ENCODE assay signal across 28 cellular contexts in genomic region chr2:154238252-154238651, GRCh38.
"Had no signal": no experiment of that assay in that cellular context is flagged by ENCODE, and none has a peak within 500 bp of the region (broad histone marks: within the 10 kb centered on the region; RNA-seq: fewer than 3 reads in every experiment).

No MANE protein-coding gene starts in this region.

- H3K9me3 ChIP-seq: stomach, suprapubic skin, testis, thoracic aorta, thyroid gland, tibial artery, tibial nerve, transverse colon, upper lobe of left lung, upper lobe of right lung, uterus, vagina had no signal

- DNase-seq: stimulated activated CD4-positive, alpha-beta T cell treated with anti-CD3 and anti-CD28 coated beads, Interleukin-2, amount 100 ng/mL, for 48 hours; stimulated activated CD4-positive, alpha-beta T cell treated with anti-CD3 and anti-CD28 coated beads, Interleukin-4, amount 100 ng/mL, for 1 hour; stimulated activated CD4-positive, alpha-beta T cell treated with anti-CD3 and anti-CD28 coated beads, Interleukin-4, amount 100 ng/mL, for 24 hours; stimulated activated CD4-positive, alpha-beta T cell treated with anti-CD3 and anti-CD28 coated beads, Interleukin-4, amount 100 ng/mL, for 4 hours; stimulated activated CD8-positive, alpha-beta memory T cell treated with anti-CD3 and anti-CD28 coated beads, Interleukin-4, amount 100 ng/mL, for 48 hours; stimulated activated naive B cell treated with anti-CD40 and anti-IgM and Interleukin-4, amounts not matched to agents 10 μg/mL and 1 μg/mL and 100 μg/mL, for 72 hours; stimulated activated naive CD4-positive, alpha-beta T cell; stimulated activated naive CD4-positive, alpha-beta T cell treated with Interleukin-2 at 50 U/mL for 16 hours; stimulated activated naive CD8-positive, alpha-beta T cell treated with anti-CD3 and anti-CD28 coated beads, Interleukin-15, amount 100 ng/mL, for 72 hours; stimulated activated naive CD8-positive, alpha-beta T cell treated with anti-CD3 and anti-CD28 coated beads, Interleukin-15, Interleukin-2, amounts not matched to agents 100 U/mL and 50 U/mL, for 24 hours; stomach; substantia nigra; testis; thyroid gland; tibial artery; transverse colon; trophoblast cell; upper lobe of left lung; upper lobe of right lung; uterus had no signal

- H3K27ac Mint-ChIP-seq: stimulated activated effector memory CD8-positive, alpha-beta T cell treated with anti-CD3 and anti-CD28 coated beads, Interleukin-12 subunit alpha, Interleukin-12 subunit beta, amount 100 ng/mL, for 72 hours; stimulated activated memory B cell treated with anti-CD40 and anti-IgM and Interleukin-4, amounts not matched to agents 10 μg/mL and 1 μg/mL and 100 μg/mL, for 72 hours; stimulated activated naive B cell treated with anti-CD40 and anti-IgM and Interleukin-4, amounts not matched to agents 10 μg/mL and 1 μg/mL and 100 μg/mL, for 72 hours; stimulated activated naive CD8-positive, alpha-beta T cell treated with anti-CD3 and anti-CD28 coated beads, Interleukin-15, amount 100 ng/mL, for 72 hours; stimulated activated naive CD8-positive, alpha-beta T cell treated with anti-CD3 and anti-CD28 coated beads, Interleukin-15, Interleukin-2, amounts not matched to agents 100 ng/mL and 50 ng/mL, for 24 hours; type B pancreatic cell had no signal

- H3K27me3 Mint-ChIP-seq: stimulated activated memory B cell treated with anti-CD40 and anti-IgM and Interleukin-4, amounts not matched to agents 10 μg/mL and 1 μg/mL and 100 μg/mL, for 72 hours; stimulated activated naive B cell treated with anti-CD40 and anti-IgM and Interleukin-4, amounts not matched to agents 10 μg/mL and 1 μg/mL and 100 μg/mL, for 72 hours; stimulated activated naive CD8-positive, alpha-beta T cell treated with anti-CD3 and anti-CD28 coated beads, Interleukin-15, amount 100 ng/mL, for 72 hours; stimulated activated naive CD8-positive, alpha-beta T cell treated with anti-CD3 and anti-CD28 coated beads, Interleukin-15, Interleukin-2, amounts not matched to agents 100 ng/mL and 50 ng/mL, for 24 hours; type B pancreatic cell had no signal

- H3K36me3 Mint-ChIP-seq: stimulated activated effector memory CD8-positive, alpha-beta T cell treated with anti-CD3 and anti-CD28 coated beads, Interleukin-12 subunit alpha, Interleukin-12 subunit beta, amount 100 ng/mL, for 72 hours; stimulated activated memory B cell treated with anti-CD40 and anti-IgM and Interleukin-4, amounts not matched to agents 10 μg/mL and 1 μg/mL and 100 μg/mL, for 72 hours; stimulated activated naive B cell treated with anti-CD40 and anti-IgM and Interleukin-4, amounts not matched to agents 10 μg/mL and 1 μg/mL and 100 μg/mL, for 72 hours; type B pancreatic cell had no signal

- H3K27ac ChIP-seq: stomach, suprapubic skin, testis, thoracic aorta, thyroid gland, tibial artery, tibial nerve, transverse colon, upper lobe of left lung, upper lobe of right lung, uterus, vagina had no signal

- ATAC-seq: stimulated activated effector memory CD8-positive, alpha-beta T cell treated with anti-CD3 and anti-CD28 coated beads, Interleukin-12 subunit alpha, Interleukin-12 subunit beta, amount 100 ng/mL, for 72 hours; stimulated activated memory B cell treated with anti-CD40 and anti-IgM and Interleukin-4, amounts not matched to agents 10 μg/mL and 1 μg/mL and 100 μg/mL, for 72 hours; stimulated activated naive B cell treated with anti-CD40 and anti-IgM and Interleukin-4, amounts not matched to agents 10 μg/mL and 1 μg/mL and 100 μg/mL, for 72 hours; stimulated activated naive CD8-positive, alpha-beta T cell treated with anti-CD3 and anti-CD28 coated beads, Interleukin-15, amount 100 ng/mL, for 72 hours; stimulated activated naive CD8-positive, alpha-beta T cell treated with anti-CD3 and anti-CD28 coated beads, Interleukin-15, Interleukin-2, amounts not matched to agents 100 U/mL and 50 U/mL, for 24 hours; upper lobe of right lung had no signal

- H3K4me1 Mint-ChIP-seq: stimulated activated effector memory CD8-positive, alpha-beta T cell treated with anti-CD3 and anti-CD28 coated beads, Interleukin-12 subunit alpha, Interleukin-12 subunit beta, amount 100 ng/mL, for 72 hours; stimulated activated memory B cell treated with anti-CD40 and anti-IgM and Interleukin-4, amounts not matched to agents 10 μg/mL and 1 μg/mL and 100 μg/mL, for 72 hours; stimulated activated naive B cell treated with anti-CD40 and anti-IgM and Interleukin-4, amounts not matched to agents 10 μg/mL and 1 μg/mL and 100 μg/mL, for 72 hours; stimulated activated naive CD8-positive, alpha-beta T cell treated with anti-CD3 and anti-CD28 coated beads, Interleukin-15, amount 100 ng/mL, for 72 hours had no signal

- H3K36me3 ChIP-seq: stomach, suprapubic skin, thoracic aorta, thyroid gland, tibial artery, tibial nerve, transverse colon, upper lobe of left lung, upper lobe of right lung, uterus, vagina had no signal

- H3K27me3 ChIP-seq: stomach, suprapubic skin, testis, thyroid gland, tibial artery, tibial nerve, transverse colon, upper lobe of left lung, upper lobe of right lung, uterus, vagina had no signal

- H3K4me1 ChIP-seq: stomach, suprapubic skin, testis, thyroid gland, tibial artery, tibial nerve, transverse colon, upper lobe of left lung, upper lobe of right lung, uterus, vagina had no signal

- H3K4me3 ChIP-seq: stomach, suprapubic skin, testis, thoracic aorta, thyroid gland, tibial artery, tibial nerve, transverse colon, upper lobe of left lung, upper lobe of right lung, uterus, vagina had no signal

- H3K4me3 Mint-ChIP-seq: stimulated activated effector memory CD8-positive, alpha-beta T cell treated with anti-CD3 and anti-CD28 coated beads, Interleukin-12 subunit alpha, Interleukin-12 subunit beta, amount 100 ng/mL, for 72 hours; stimulated activated memory B cell treated with anti-CD40 and anti-IgM and Interleukin-4, amounts not matched to agents 10 μg/mL and 1 μg/mL and 100 μg/mL, for 72 hours; stimulated activated naive B cell treated with anti-CD40 and anti-IgM and Interleukin-4, amounts not matched to agents 10 μg/mL and 1 μg/mL and 100 μg/mL, for 72 hours; stimulated activated naive CD8-positive, alpha-beta T cell treated with anti-CD3 and anti-CD28 coated beads, Interleukin-15, amount 100 ng/mL, for 72 hours; stimulated activated naive CD8-positive, alpha-beta T cell treated with anti-CD3 and anti-CD28 coated beads, Interleukin-15, Interleukin-2, amounts not matched to agents 100 ng/mL and 50 ng/mL, for 24 hours; type B pancreatic cell had no signal

- H3K9me3 Mint-ChIP-seq: stimulated activated naive CD8-positive, alpha-beta T cell treated with anti-CD3 and anti-CD28 coated beads, Interleukin-15, amount 100 ng/mL, for 72 hours; type B pancreatic cell had no signal
